ENCODE assay signal across 8 cellular contexts in the genomic region with DNA sequence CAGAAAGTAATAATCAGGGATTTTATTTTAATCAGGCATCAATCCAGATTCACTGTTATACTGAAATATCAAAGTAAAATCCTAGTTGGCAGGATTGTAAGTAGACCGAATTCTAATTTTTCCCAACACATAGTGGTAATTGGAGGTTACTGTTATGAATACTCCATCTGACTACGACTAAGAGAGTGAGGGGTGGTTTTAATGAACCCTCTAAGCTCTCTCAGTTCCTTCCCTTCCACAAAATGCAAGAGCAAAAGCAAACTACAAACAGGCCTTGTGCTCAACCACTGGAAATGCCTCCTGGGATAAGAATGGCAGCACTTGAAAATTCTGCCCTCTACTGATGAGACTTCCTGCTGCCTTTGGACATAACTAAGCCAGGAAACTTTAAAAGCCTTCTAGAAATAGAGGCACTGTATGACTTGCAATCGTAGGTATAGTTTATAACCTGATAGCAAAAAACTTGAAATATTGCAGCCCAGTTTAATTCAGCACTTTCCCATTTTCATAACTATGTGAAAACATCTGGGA.
A peak's percentile ranks its signal among the peaks of the same experiment; 100 is the strongest.
DNase-seq lines count a peak whose midpoint lies in the region; ATAC-seq and TF ChIP-seq lines count a peak whose summit lies in the region.

No MANE protein-coding gene starts in this region.

- H3K27ac ChIP-seq in PC-9 = no peak overlapping the region

- H3K9me3 Mint-ChIP-seq in Calu3 (ENCODE audit: low read depth, unreplicated experiment) = no peaks in the 10 kb centered on the region
- H3K9me3 Mint-ChIP-seq in activated CD8-positive, alpha-beta memory T cell treated with anti-CD3 and anti-CD28 coated beads, Interleukin-2, amount 10 ng/mL, durations not matched to agents 7 days and 5 days (ENCODE audit: low read depth) = no peaks in the 10 kb centered on the region

- H3F3A ChIP-seq in PC-9 (ENCODE audit: insufficient read depth, low read depth) = no peaks in the 10 kb centered on the region

- H3K27me3 ChIP-seq in PC-9 (ENCODE audit: insufficient read depth, low read depth) = no peaks in the 10 kb centered on the region

- TF ChIP-seq CTCF in Calu3 (IDR thresholded peaks at IDR 0.05; ENCODE audit: unreplicated experiment) (peak; percentile 43), astrocyte of the cerebellum (IDR thresholded peaks at IDR 0.05; ENCODE audit: low read depth, low read length, missing control alignments) (peak; percentile 49), PC-9 (conservative IDR thresholded peaks at IDR 0.05) (no peak)

- no peak overlapping the region for H2AFZ ChIP-seq in PC-9

- no peaks in the 10 kb centered on the region for H3K79me2 ChIP-seq in PC-9 (ENCODE audit: low read depth)

- H3K27me3 Mint-ChIP-seq in Calu3 (ENCODE audit: unreplicated experiment) = no peaks in the 10 kb centered on the region
- H3K27me3 Mint-ChIP-seq in activated CD8-positive, alpha-beta memory T cell treated with anti-CD3 and anti-CD28 coated beads, Interleukin-2, amount 10 ng/mL, durations not matched to agents 7 days and 5 days = no peaks in the 10 kb centered on the region

- H4K20me1 ChIP-seq in PC-9 (ENCODE audit: insufficient read depth) = no peaks in the 10 kb centered on the region

- in situ Hi-C loops in astrocyte of the cerebellum (cut with HindIII; ENCODE audit: low sequenced_read_pairs) = no loop called here

- no peaks in the 10 kb centered on the region for H3K36me3 ChIP-seq in PC-9 (ENCODE audit: low read depth)

- H3K27ac Mint-ChIP-seq in Calu3 (ENCODE audit: unreplicated experiment) = no peak overlapping the region
- H3K27ac Mint-ChIP-seq in activated CD8-positive, alpha-beta memory T cell treated with anti-CD3 and anti-CD28 coated beads, Interleukin-2, amount 10 ng/mL, durations not matched to agents 7 days and 5 days = no peak overlapping the region

- BruUV-seq in Calu3 (replicated peaks; lab: Mats Ljungman, UMichigan) = no TSS peak
- BruUV-seq in PC-9 (replicated peaks; lab: Mats Ljungman, UMichigan) = no TSS peak

- no peaks in the 10 kb centered on the region for H3K9me2 ChIP-seq in PC-9 (ENCODE audit: insufficient read depth)

- no peaks in the 10 kb centered on the region for H3K4me1 ChIP-seq in PC-9 (replicated peaks; ENCODE audit: insufficient read depth)

- H3K4me3 Mint-ChIP-seq in Calu3 (ENCODE audit: low read depth, unreplicated experiment) = no peak overlapping the region
- no peak overlapping the region for H3K4me3 Mint-ChIP-seq in activated CD8-positive, alpha-beta memory T cell treated with anti-CD3 and anti-CD28 coated beads, Interleukin-2, amount 10 ng/mL, durations not matched to agents 7 days and 5 days

- H3K36me3 Mint-ChIP-seq in Calu3 (ENCODE audit: insufficient read depth, unreplicated experiment) = no peaks in the 10 kb centered on the region
- peaks cover 6% of the 10 kb centered on the region for H3K36me3 Mint-ChIP-seq in activated CD8-positive, alpha-beta memory T cell treated with anti-CD3 and anti-CD28 coated beads, Interleukin-2, amount 10 ng/mL, durations not matched to agents 7 days and 5 days

- DNase-seq in Calu3 = peak; percentile 26
- peak; percentile 3 for DNase-seq in astrocyte of the cerebellum (ENCODE audit: low read depth)
- DNase-seq in left lobe of liver (ENCODE audit: low spot score) = no peak
- no peak for DNase-seq in NCI-H2029 (lab: John Stamatoyannopoulos, UW)
- no peak for DNase-seq in activated CD8-positive, alpha-beta memory T cell treated with anti-CD3 and anti-CD28 coated beads, Interleukin-2, amount 10 ng/mL, durations not matched to agents 7 days and 5 days
- DNase-seq in PC-9 = no peak

- H3K9me3 ChIP-seq in PC-9 (ENCODE audit: insufficient read depth, low read depth) = no peaks in the 10 kb centered on the region

- POLR2A ChIA-PET in PC-9 (lab: Charles Lee; ENCODE audit: unreplicated experiment) = no interaction called here

- intact Hi-C loops in Calu3 (cut with micrococcal nuclease; ENCODE audit: unreplicated experiment) = loop anchor here (2.0 to 5.0 kb wide), 3 partner anchors 130 to 348 kb away; a partner anchor contains a TSS
- intact Hi-C loops in PC-9 (cut with micrococcal nuclease; ENCODE audit: unreplicated experiment) = no loop called here

- H3K4me2 ChIP-seq in PC-9 = no peak overlapping the region

- CTCF ChIA-PET in Calu3 (lab: Charles Lee) = no interaction called here
- CTCF ChIA-PET in activated CD8-positive, alpha-beta memory T cell treated with anti-CD3 and anti-CD28 coated beads, Interleukin-2, amount 10 ng/mL, durations not matched to agents 7 days and 5 days (lab: Charles Lee) = no interaction called here
- CTCF ChIA-PET in PC-9 (lab: Charles Lee) = no interaction called here

- no peaks in the 10 kb centered on the region for H3K4me1 Mint-ChIP-seq in Calu3 (ENCODE audit: low read depth, unreplicated experiment)
- no peaks in the 10 kb centered on the region for H3K4me1 Mint-ChIP-seq in activated CD8-positive, alpha-beta memory T cell treated with anti-CD3 and anti-CD28 coated beads, Interleukin-2, amount 10 ng/mL, durations not matched to agents 7 days and 5 days

- ATAC-seq in HG03442 (IDR thresholded peaks at IDR 0.05; ENCODE audit: unreplicated experiment) (peak; percentile 57), left lobe of liver (peak; percentile 92), GM18519 (IDR thresholded peaks at IDR 0.05; ENCODE audit: low FRiP score, unreplicated experiment) (no peak)
- ATAC-seq in activated CD8-positive, alpha-beta memory T cell treated with anti-CD3 and anti-CD28 coated beads, Interleukin-2, amount 10 ng/mL, durations not matched to agents 7 days and 5 days = no peak

- no peak overlapping the region for H3K4me3 ChIP-seq in astrocyte of the cerebellum (ENCODE audit: low read depth, low read length)
- H3K4me3 ChIP-seq in PC-9 = no peak overlapping the region

Comparison
In these comparisons a context has a peak if more than half of its experiments do, and no peak if none do; other contexts are left out.
1. DNase-seq: peak in Calu3 (single experiment) and astrocyte of the cerebellum (single experiment); none in left lobe of liver (single experiment), NCI-H2029 (single experiment), activated CD8-positive, alpha-beta memory T cell treated with anti-CD3 and anti-CD28 coated beads, Interleukin-2, amount 10 ng/mL, durations not matched to agents 7 days and 5 days (single experiment) and PC-9 (0 of 2).
2. ATAC-seq: peak in HG03442 (single experiment) and left lobe of liver (single experiment); none in GM18519 (single experiment) and activated CD8-positive, alpha-beta memory T cell treated with anti-CD3 and anti-CD28 coated beads, Interleukin-2, amount 10 ng/mL, durations not matched to agents 7 days and 5 days (single experiment).